ENCODE assay signal across 17 cellular contexts in genomic region chr3:184172681-184173373, GRCh38. TPM values are rescaled to one million over a fixed set of nuclear protein-coding genes. Genes with fewer than 3 reads are reported as not detected.
DNase-seq lines count a peak whose midpoint lies in the region; ATAC-seq and TF ChIP-seq lines count a peak whose summit lies in the region.
"Had no signal": no experiment of that assay in that cellular context is flagged by ENCODE, and none has a peak within 500 bp of the region (broad histone marks: within the 10 kb centered on the region; RNA-seq: fewer than 3 reads in every experiment).

No MANE protein-coding gene starts in this region.

- H3K9me3 Mint-ChIP-seq in CD8-positive, alpha-beta T cell: no peaks in the 10 kb centered on the region
- no peaks in the 10 kb centered on the region for H3K9me3 Mint-ChIP-seq in osteocyte (ENCODE audit: unreplicated experiment)
- H3K9me3 Mint-ChIP-seq: activated T-helper 1 cell treated with anti-CD3 and anti-CD28 coated beads, Interleukin-12 subunit alpha, Interleukin-12 subunit beta, Interleukin-2, Interleukin-4 antibody, amounts not matched to agents 30 ng/mL and 10 ng/mL and 1 ng/mL, durations not matched to agents 14 hours and 24 hours and 36 hours; stimulated activated naive CD8-positive, alpha-beta T cell treated with anti-CD3 and anti-CD28 coated beads, Interleukin-15, amount 100 ng/mL, for 72 hours had no signal

- peaks cover 25% of the 10 kb centered on the region for H3K4me1 ChIP-seq in CD8-positive, alpha-beta T cell (ENCODE audit: insufficient read depth, low read length)
- peaks cover 18% of the 10 kb centered on the region for H3K4me1 ChIP-seq in Panc1 (ENCODE audit: control insufficient read depth, insufficient read depth, low read length)

- peaks cover 7% of the 10 kb centered on the region for H3K36me3 ChIP-seq in CD8-positive, alpha-beta T cell (ENCODE audit: insufficient read depth, low read length)
- peaks cover 3% of the 10 kb centered on the region; the same call in 1 of the 2 replicates for H3K36me3 ChIP-seq in Panc1 (ENCODE audit: control insufficient read depth, insufficient read depth, low read length)

- H3K27ac Mint-ChIP-seq in CD8-positive, alpha-beta T cell: peak overlapping the region; percentile 55
- peak overlapping the region; percentile 89 for H3K27ac Mint-ChIP-seq in osteocyte (ENCODE audit: unreplicated experiment)
- H3K27ac Mint-ChIP-seq: activated T-helper 1 cell treated with anti-CD3 and anti-CD28 coated beads, Interleukin-12 subunit alpha, Interleukin-12 subunit beta, Interleukin-2, Interleukin-4 antibody, amounts not matched to agents 30 ng/mL and 10 ng/mL and 1 ng/mL, durations not matched to agents 14 hours and 24 hours and 36 hours; stimulated activated naive CD8-positive, alpha-beta T cell treated with anti-CD3 and anti-CD28 coated beads, Interleukin-15, amount 100 ng/mL, for 72 hours had no signal

- H3K27me3 ChIP-seq in CD8-positive, alpha-beta T cell (ENCODE audit: insufficient read depth, low read length): no peaks in the 10 kb centered on the region
- no peaks in the 10 kb centered on the region for H3K27me3 ChIP-seq in Panc1 (ENCODE audit: control insufficient read depth, insufficient read depth, low read length)
- H3K27me3 ChIP-seq: heart left ventricle, SJCRH30 had no signal

- H3K4me1 Mint-ChIP-seq in CD8-positive, alpha-beta T cell (ENCODE audit: low read depth): peaks cover 25% of the 10 kb centered on the region
- H3K4me1 Mint-ChIP-seq in osteocyte (ENCODE audit: unreplicated experiment): peaks cover 75% of the 10 kb centered on the region

- no peak overlapping the region for H3K4me3 Mint-ChIP-seq in CD8-positive, alpha-beta T cell
- H3K4me3 Mint-ChIP-seq in osteocyte (ENCODE audit: unreplicated experiment): no peak overlapping the region
- H3K4me3 Mint-ChIP-seq: activated T-helper 1 cell treated with anti-CD3 and anti-CD28 coated beads, Interleukin-12 subunit alpha, Interleukin-12 subunit beta, Interleukin-2, Interleukin-4 antibody, amounts not matched to agents 30 ng/mL and 10 ng/mL and 1 ng/mL, durations not matched to agents 14 hours and 24 hours and 36 hours; stimulated activated naive CD8-positive, alpha-beta T cell treated with anti-CD3 and anti-CD28 coated beads, Interleukin-15, amount 100 ng/mL, for 72 hours had no signal

- H3K27ac ChIP-seq in CD8-positive, alpha-beta T cell (ENCODE audit: low read depth, low read length): no peak overlapping the region
- H3K27ac ChIP-seq in Panc1 (ENCODE audit: low read length): no peak overlapping the region
- H3K27ac ChIP-seq: parathyroid adenoma, SJCRH30 had no signal

- intact Hi-C loops in CD8-positive, alpha-beta T cell (cut with DNase I, micrococcal nuclease): loop anchor here in 1 of 2 experiments (1.0 to 10.0 kb wide), 4 partner anchors 17 to 541 kb away; partner anchors contain the start of genes ABCC5 and PARL
- intact Hi-C loops in Panc1 (cut with micrococcal nuclease; ENCODE audit: unreplicated experiment): no loop called here

- no peak overlapping the region for H3K4me3 ChIP-seq in CD8-positive, alpha-beta T cell (ENCODE audit: low read depth, low read length)
- H3K4me3 ChIP-seq in Panc1 (ENCODE audit: low read depth in 2 of 2, low read length in 2 of 2): no peak overlapping the region
- H3K4me3 ChIP-seq: heart left ventricle, SJCRH30 had no signal

- no peak for ATAC-seq in CD8-positive, alpha-beta T cell
- ATAC-seq in Panc1 (no peak), esophagus mucosa (peak; percentile 35), GM18868 (IDR thresholded peaks at IDR 0.05; ENCODE audit: unreplicated experiment) (no peak)
- ATAC-seq: heart left ventricle; stimulated activated naive CD8-positive, alpha-beta T cell treated with anti-CD3 and anti-CD28 coated beads, Interleukin-15, amount 100 ng/mL, for 72 hours had no signal

- H3K36me3 Mint-ChIP-seq in CD8-positive, alpha-beta T cell: peaks cover 41% of the 10 kb centered on the region
- H3K36me3 Mint-ChIP-seq in osteocyte (ENCODE audit: unreplicated experiment): peaks cover 17% of the 10 kb centered on the region

- POLR2A ChIA-PET in CD8-positive, alpha-beta T cell (lab: Charles Lee): interaction anchor here (1.3 to 2.5 kb wide), 2 partner anchors 12 to 17 kb away, joined by 4 to 16 read pairs; partner anchors contain the start of genes ABCF3 and DVL3
- POLR2A ChIA-PET in Panc1 (lab: Charles Lee): no interaction called here

- no peak for DNase-seq in CD8-positive, alpha-beta T cell
- DNase-seq in Panc1 (ENCODE audit: low read depth, low spot score) (no peak), osteocyte (ENCODE audit: extremely low spot score, unreplicated experiment) (no peak), cerebellum (ENCODE audit: low spot score) (no peak), SHP77 (lab: John Stamatoyannopoulos, UW) (no peak)
- DNase-seq in activated CD4-positive, CD25-positive, alpha-beta regulatory T cell treated with anti-CD3 and anti-CD28 coated beads, Interleukin-2, amount 50 U/mL, for 72 hours: no peak
- DNase-seq: COR-L47; HCEC 1CT; NCI-H1694; NCI-H82; SJCRH30; stimulated activated naive CD8-positive, alpha-beta T cell treated with anti-CD3 and anti-CD28 coated beads, Interleukin-15, amount 100 ng/mL, for 72 hours had no signal

- H3K9me3 ChIP-seq in CD8-positive, alpha-beta T cell (ENCODE audit: low read length): no peaks in the 10 kb centered on the region
- H3K9me3 ChIP-seq in Panc1 (ENCODE audit: control insufficient read depth, insufficient read depth, low read depth, low read length): no peaks in the 10 kb centered on the region
- H3K9me3 ChIP-seq: heart left ventricle, SJCRH30 had no signal

- H3K27me3 Mint-ChIP-seq in CD8-positive, alpha-beta T cell (ENCODE audit: low read depth): no peaks in the 10 kb centered on the region
- no peaks in the 10 kb centered on the region for H3K27me3 Mint-ChIP-seq in osteocyte (ENCODE audit: unreplicated experiment)
- H3K27me3 Mint-ChIP-seq: stimulated activated naive CD8-positive, alpha-beta T cell treated with anti-CD3 and anti-CD28 coated beads, Interleukin-15, amount 100 ng/mL, for 72 hours had no signal

- TF ChIP-seq CTCF in CD8-positive, alpha-beta T cell (IDR thresholded peaks at IDR 0.05): no peak
- TF ChIP-seq CTCF in Panc1 (IDR thresholded peaks at IDR 0.05): no peak
- no peak for TF ChIP-seq CTCF in osteocyte (IDR thresholded peaks at IDR 0.05)

- in situ Hi-C loops in Panc1 (cut with HindIII; ENCODE audit: low pct_unique_long_range_greater_than_20kb, low sequenced_read_pairs): no loop called here

- TSS peak; percentile 50 for BruUV-seq in Panc1 (replicated peaks; lab: Mats Ljungman, UMichigan)

- CTCF ChIA-PET in CD8-positive, alpha-beta T cell (lab: Charles Lee): interaction anchor here (1.4 to 2.6 kb wide), 4 partner anchors 13 to 77 kb away, joined by 3 to 6 read pairs (median 4); partner anchors contain the start of genes ABCF3, EEF1AKMT4 and EIF2B5
- CTCF ChIA-PET in Panc1 (lab: Charles Lee): no interaction called here

RNA-seq across cellular contexts. Expression of gene AP2M1, which starts 1.8 kb away (rescaled TPM):
- total RNA-seq in CD8-positive, alpha-beta T cell: 100 to 1,000 TPM; 121 to 123 TPM
- total RNA-seq in Panc1 (2021; ENCODE audit: unreplicated experiment) (335 TPM), esophagus mucosa (235 TPM), osteocyte (398 and 419 TPM in 2 replicates), cerebellum (199 TPM)
- 391 TPM for polyA plus RNA-seq in Panc1 (2012; ENCODE audit: insufficient read length)

RNA-seq across cellular contexts. Expression of gene ABCF3, which starts 13.2 kb away (rescaled TPM):
- total RNA-seq in CD8-positive, alpha-beta T cell: 100 to 1,000 TPM; 192 to 193 TPM
- 101 TPM for total RNA-seq in Panc1 (2021; ENCODE audit: unreplicated experiment)
- 94.9 TPM for polyA plus RNA-seq in Panc1 (2012; ENCODE audit: insufficient read length)
- 45.3 TPM for total RNA-seq in esophagus mucosa
- total RNA-seq in osteocyte: 60.5 and 69.5 TPM in 2 replicates
- total RNA-seq in cerebellum: 52.9 TPM

RNA-seq across cellular contexts. Expression of gene DVL3, which starts 17.6 kb away (rescaled TPM):
- total RNA-seq in CD8-positive, alpha-beta T cell: 10 to 100 TPM; 23.1 to 23.9 TPM
- total RNA-seq in Panc1 (2021; ENCODE audit: unreplicated experiment) (97.2 TPM), esophagus mucosa (29.2 TPM), osteocyte (110 and 121 TPM in 2 replicates), cerebellum (32.0 TPM)
- 94.3 TPM for polyA plus RNA-seq in Panc1 (2012; ENCODE audit: insufficient read length)

RNA-seq across cellular contexts. Expression of gene EIF2B5, which starts 37.7 kb away (rescaled TPM):
- 10 to 100 TPM; 52.6 to 61.9 TPM for total RNA-seq in CD8-positive, alpha-beta T cell
- total RNA-seq in Panc1 (2021; ENCODE audit: unreplicated experiment): 60.2 TPM
- 47.6 TPM for polyA plus RNA-seq in Panc1 (2012; ENCODE audit: insufficient read length)
- total RNA-seq in esophagus mucosa: 21.8 TPM
- total RNA-seq in osteocyte: 30.3 and 30.4 TPM in 2 replicates
- 34.6 TPM for total RNA-seq in cerebellum

RNA-seq across cellular contexts. Expression of gene VWA5B2, which starts 56.6 kb away (rescaled TPM):
- under 1 TPM; 0.28 to 0.65 TPM for total RNA-seq in CD8-positive, alpha-beta T cell
- total RNA-seq in Panc1 (2021; ENCODE audit: unreplicated experiment) (0.28 TPM), esophagus mucosa (not detected), osteocyte (0.11 TPM in 1 of 2 replicates, not detected in the other), cerebellum (6.6 TPM)
- polyA plus RNA-seq in Panc1 (2012; ENCODE audit: insufficient read length): 0.58 TPM
- total RNA-seq: activated T-helper 1 cell treated with anti-CD3 and anti-CD28 coated beads, Interleukin-12 subunit alpha, Interleukin-12 subunit beta, Interleukin-2, Interleukin-4 antibody, amounts not matched to agents 30 ng/mL and 10 ng/mL and 1 ng/mL, durations not matched to agents 14 hours and 24 hours and 36 hours; heart left ventricle had no signal
